ENCODE assay signal across 12 cellular contexts in the genomic region with DNA sequence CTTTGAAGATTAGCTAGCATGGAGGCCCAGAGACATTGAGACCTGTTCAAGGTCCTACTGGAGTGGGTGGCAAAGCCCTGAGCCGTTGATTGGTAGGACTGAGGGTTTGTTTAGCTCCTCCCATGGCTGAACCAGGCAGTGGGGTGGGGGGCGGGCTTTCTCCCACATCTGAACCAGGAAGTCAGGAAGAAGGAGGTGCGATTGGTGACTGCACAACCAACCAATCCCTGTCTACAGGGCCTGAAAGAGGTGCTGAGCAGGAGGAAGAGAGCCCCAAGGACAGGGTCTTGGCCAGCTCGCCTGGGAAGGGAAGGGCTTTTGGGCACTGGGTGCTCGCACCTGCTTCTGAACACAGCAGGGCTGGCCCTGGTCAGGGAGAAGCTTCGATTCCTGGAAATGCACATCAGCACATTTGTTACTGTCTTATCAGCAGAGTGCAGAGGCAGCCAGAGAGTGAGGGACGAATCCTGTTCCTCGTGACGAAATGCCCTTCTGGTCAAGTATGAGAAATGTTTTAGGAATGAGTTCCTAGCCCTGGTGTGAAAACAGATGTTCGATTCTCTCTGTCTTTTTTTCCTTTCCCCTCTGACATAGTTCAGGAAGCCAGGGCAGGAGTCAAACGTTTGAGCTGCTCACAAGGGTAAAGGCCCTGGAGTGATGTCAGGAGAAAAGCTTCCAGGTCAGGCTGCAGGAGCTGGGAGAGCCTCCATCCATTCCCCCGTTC.
A peak's percentile ranks its signal among the peaks of the same experiment; 100 is the strongest.
DNase-seq lines count a peak whose midpoint lies in the region; ATAC-seq and TF ChIP-seq lines count a peak whose summit lies in the region.
"Had no signal": no experiment of that assay in that cellular context is flagged by ENCODE, and none has a peak within 500 bp of the region (broad histone marks: within the 10 kb centered on the region; RNA-seq: fewer than 3 reads in every experiment).

No MANE protein-coding gene starts in this region.

- H3K4me3 Mint-ChIP-seq in endothelial cell (ENCODE audit: unreplicated experiment), result no peak overlapping the region
- H3K4me3 Mint-ChIP-seq: CD8-positive, alpha-beta T cell had no signal

- ATAC-seq in lung (ENCODE audit: insufficient read depth, low FRiP score) (peak; percentile 61), GM21367 (IDR thresholded peaks at IDR 0.05; ENCODE audit: unreplicated experiment) (no peak)
- ATAC-seq: CD8-positive, alpha-beta T cell had no signal

- H3K9me3 ChIP-seq in lung (ENCODE audit: control insufficient read depth in 2 of 2, insufficient read depth in 1 of 2, low read length in 1 of 2), result no peaks in the 10 kb centered on the region

- peak; percentile 72 for DNase-seq in AG08396 (ENCODE audit: low spot score)
- DNase-seq in MV-4-11 (lab: John Stamatoyannopoulos, UW), result peak; percentile 30
- peak; percentile 24 for DNase-seq in endothelial cell (ENCODE audit: low spot score)
- peak; percentile 32 for DNase-seq in lung (ENCODE audit: low spot score)
- DNase-seq in NK-92 treated with Interleukin-12 subunit alpha and Interleukin-12 subunit beta, amount 100 ng/mL, for 24 hours (lab: John Stamatoyannopoulos, UW), result no peak
- DNase-seq in activated CD4-positive, alpha-beta T cell treated with anti-CD3 and anti-CD28 coated beads for 4 hours, result no peak
- no peak for DNase-seq in NCI-H2029 treated with DMSO at 0.1 percent for 48 hours (lab: John Stamatoyannopoulos, UW)
- DNase-seq: activated effector memory CD4-positive, alpha-beta T cell treated with anti-CD3 and anti-CD28 coated beads, Interleukin-2, amount 50 U/mL, for 16 hours; CD8-positive, alpha-beta T cell; hypothalamus; NCI-H2029 had no signal

- peaks cover 0 to 4% of the 10 kb centered on the region in 2 donors for H3K4me1 ChIP-seq in lung (ENCODE audit: control insufficient read depth in 2 of 2, insufficient read depth in 2 of 2, low read length in 2 of 2)

- no peak overlapping the region for H3K4me3 ChIP-seq in lung

- no peaks in the 10 kb centered on the region for H3K36me3 Mint-ChIP-seq in endothelial cell (ENCODE audit: low read depth, unreplicated experiment)
- H3K36me3 Mint-ChIP-seq: CD8-positive, alpha-beta T cell had no signal

- H3K4me1 Mint-ChIP-seq in endothelial cell (ENCODE audit: unreplicated experiment), result peaks cover 5% of the 10 kb centered on the region

- H3K27me3 ChIP-seq in lung (ENCODE audit: control insufficient read depth, insufficient read depth), result no peaks in the 10 kb centered on the region

- no peak overlapping the region for H3K27ac ChIP-seq in lung (ENCODE audit: low read depth in 1 of 2, low read length in 1 of 2)

- H3K27me3 Mint-ChIP-seq in endothelial cell (ENCODE audit: unreplicated experiment), result no peaks in the 10 kb centered on the region

- H3K27ac Mint-ChIP-seq in endothelial cell (ENCODE audit: unreplicated experiment), result peak overlapping the region; percentile 30
- H3K27ac Mint-ChIP-seq: CD8-positive, alpha-beta T cell had no signal

- 53 to 56% methylated on average over 12 of the region's 12 CpGs for WGBS in lung, 2 donors

- TF ChIP-seq CTCF in endothelial cell (IDR thresholded peaks at IDR 0.05; ENCODE audit: unreplicated experiment) (no peak), lung (IDR thresholded peaks at IDR 0.05; ENCODE audit: control extremely low read depth, extremely low read depth) (no peak)

- no peaks in the 10 kb centered on the region for H3K9me3 Mint-ChIP-seq in endothelial cell (ENCODE audit: unreplicated experiment)
- H3K9me3 Mint-ChIP-seq: CD8-positive, alpha-beta T cell had no signal

- H3K36me3 ChIP-seq in lung (ENCODE audit: control insufficient read depth in 2 of 2, insufficient read depth in 2 of 2, low read length in 2 of 2), result no peaks in the 10 kb centered on the region

Comparison
In these comparisons a context has a peak if more than half of its experiments do, and no peak if none do; other contexts are left out.
1. DNase-seq: peak in AG08396 (single experiment), MV-4-11 (single experiment), endothelial cell (single experiment) and lung (single experiment); none in NK-92 treated with Interleukin-12 subunit alpha and Interleukin-12 subunit beta, amount 100 ng/mL, for 24 hours (single experiment), activated CD4-positive, alpha-beta T cell treated with anti-CD3 and anti-CD28 coated beads for 4 hours (0 of 2) and NCI-H2029 treated with DMSO at 0.1 percent for 48 hours (single experiment).